In genomic region chr14:64915025-64915424, GRCh38 we compare ENCODE assay signal across 1 cellular context.
TF ChIP-seq lines count a peak whose summit lies in the region.

No MANE protein-coding gene starts in this region.

TF ChIP-seq in SK-N-SH, 30 proteins besides CTCF, POLR2A, EP300 and RAD21 (continued from another document):
- TF ChIP-seq RFX5 (IDR thresholded peaks at IDR 0.05; ENCODE audit: low read length) (no peak), IRF3 (IDR thresholded peaks at IDR 0.05; ENCODE audit: low read depth, low read length) (no peak), FOXJ3 (CRISPR knock-in tag; IDR thresholded peaks at IDR 0.05) (no peak), MAX (IDR thresholded peaks at IDR 0.05; ENCODE audit: low read depth) (no peak), RCOR1 (IDR thresholded peaks at IDR 0.05; ENCODE audit: low read length) (no peak), SIN3A (IDR thresholded peaks at IDR 0.05; ENCODE audit: borderline replicate concordance, low read depth, low read length) (no peak)
TF ChIP-seq in SK-N-SH: peak in this region for 0.
